Comparison of ENCODE assay signal across 8 cellular contexts in the genomic region with DNA sequence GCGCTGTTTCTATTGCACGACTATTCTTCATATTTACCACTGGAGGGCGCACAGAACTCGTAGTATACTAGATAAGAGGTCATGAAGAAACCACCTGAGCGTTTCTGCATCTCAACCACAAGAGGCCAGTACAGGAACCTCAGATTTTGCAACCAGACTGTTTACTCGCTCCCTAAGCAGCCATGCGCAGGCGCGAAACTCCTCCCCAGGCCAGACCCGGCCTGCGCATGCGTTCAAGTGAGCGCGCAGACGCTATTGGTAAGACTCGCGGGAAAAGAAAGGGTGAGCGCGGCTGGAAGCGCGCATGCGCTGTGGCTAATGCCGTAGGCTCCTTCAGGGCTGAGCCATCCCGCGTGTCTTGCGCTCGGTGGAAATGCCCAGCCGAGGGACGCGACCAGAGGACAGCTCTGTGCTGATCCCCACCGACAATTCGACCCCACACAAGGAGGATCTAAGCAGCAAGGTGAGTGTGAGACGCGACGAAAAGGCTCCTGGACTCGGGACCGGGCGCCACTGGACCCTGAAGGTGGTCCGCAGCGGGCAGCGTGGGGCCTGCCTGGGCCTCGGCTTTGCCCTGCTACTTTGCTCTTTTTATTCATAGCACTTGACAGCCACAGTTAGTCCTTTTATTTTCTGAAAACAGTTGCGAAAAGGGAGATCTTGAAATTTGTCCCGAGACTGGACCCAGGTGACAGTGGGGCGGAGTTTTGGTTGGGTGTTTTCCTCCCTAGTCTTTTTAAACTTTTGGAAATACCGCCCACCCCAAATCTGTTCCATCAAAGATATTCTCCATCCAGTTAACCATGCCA. TPM values are rescaled to one million over a fixed set of nuclear protein-coding genes. Genes with fewer than 3 reads are reported as not detected.
DNase-seq lines count a peak whose midpoint lies in the region; ATAC-seq and TF ChIP-seq lines count a peak whose summit lies in the region.

Gene ASNSD1, plus strand, starts transcription at position 312 of the 809 bp plus-strand sequence. CDS start 4,674 bp downstream, outside the sequence.

- H3K36me3 ChIP-seq in PC-3 (ENCODE audit: low read depth, low read length) (peaks cover 10% of the 10 kb centered on the region), esophagus (ENCODE audit: control insufficient read depth in 2 of 2, insufficient read depth in 2 of 2, low read length in 1 of 2) (no peaks in the 10 kb centered on the region), mucosa of stomach (ENCODE audit: control insufficient read depth, insufficient read depth, low read length) (no peaks in the 10 kb centered on the region)

- peaks cover 42% of the 10 kb centered on the region for H3K79me2 ChIP-seq in PC-3 (ENCODE audit: low read length)

- no peaks in the 10 kb centered on the region for H3K9me2 ChIP-seq in PC-3 (replicated peaks; ENCODE audit: low read length)

- H3K9me3 ChIP-seq in PC-3 (ENCODE audit: low read length), result no peaks in the 10 kb centered on the region
- no peaks in the 10 kb centered on the region for H3K9me3 ChIP-seq in esophagus (ENCODE audit: control insufficient read depth in 2 of 2, insufficient read depth in 1 of 2, low read depth in 1 of 2, low read length in 1 of 2)
- no peaks in the 10 kb centered on the region for H3K9me3 ChIP-seq in mucosa of stomach (ENCODE audit: control insufficient read depth, low read length)

- H4K20me1 ChIP-seq in PC-3 (ENCODE audit: low read length), result no peaks in the 10 kb centered on the region

- no peaks in the 10 kb centered on the region for H3K27me3 ChIP-seq in PC-3 (ENCODE audit: low read length)
- H3K27me3 ChIP-seq in esophagus (ENCODE audit: control insufficient read depth in 1 of 2, insufficient read depth in 2 of 2, low read length in 2 of 2), result no peaks in the 10 kb centered on the region
- no peaks in the 10 kb centered on the region for H3K27me3 ChIP-seq in mucosa of stomach (ENCODE audit: control insufficient read depth, insufficient read depth, low read length)

- H2AFZ ChIP-seq in PC-3 (ENCODE audit: low read length), result peak within 1 kb of the TSS; percentile 88

- WGBS in esophagus, 2 donors, result 1% methylated on average over 46 of the region's 46 CpGs

- H3K9ac ChIP-seq in PC-3 (ENCODE audit: low read length), result peak within 1 kb of the TSS; percentile 96
- peak within 1 kb of the TSS; percentile 98 for H3K9ac ChIP-seq in mucosa of stomach (ENCODE audit: low read length)

- DNase-seq in DMS79 (lab: John Stamatoyannopoulos, UW) (peak; percentile 99), PC-3 (peak; percentile 99)
- peak; percentile 99 for DNase-seq in Jurkat, Clone E6-1 (ENCODE audit: low read depth, low spot score)
- DNase-seq in activated T-cell treated with anti-CD3 and anti-CD28 coated beads, Interleukin-2, amount 50 U/mL, for 1 hour, result peak; percentile 97
- peak; percentile 97 for DNase-seq in stimulated activated CD8-positive, alpha-beta memory T cell treated with anti-CD3 and anti-CD28 coated beads, Interleukin-7, amount 100 ng/mL, for 1 hour (ENCODE audit: low read depth in 2 of 2)

- intact Hi-C loops in PC-3 (cut with micrococcal nuclease), result loop anchor here (1.0 to 5.0 kb wide), 5 partner anchors 13 to 409 kb away; partner anchors contain the start of genes ANKAR, ORMDL1, OSGEPL1 and PMS1

- TSS peak; percentile 77 for BruUV-seq in PC-3 (replicated peaks; lab: Mats Ljungman, UMichigan)

- POLR2A ChIA-PET in PC-3 (lab: Charles Lee; ENCODE audit: unreplicated experiment), result no interaction called here

- CTCF ChIA-PET in PC-3 (lab: Charles Lee), result interaction anchor here (0.6 to 1.4 kb wide), 12 partner anchors 13 to 451 kb away, joined by 3 to 11 read pairs (median 5); partner anchors contain the start of genes ANKAR and OSGEPL1

- ATAC-seq in GM21619 (IDR thresholded peaks at IDR 0.05; ENCODE audit: unreplicated experiment), result peak; percentile 94
- peak; percentile 89 for ATAC-seq in PC-3

- H3F3A ChIP-seq in PC-3 (ENCODE audit: low read length, unreplicated experiment), result no peaks in the 10 kb centered on the region

- H3K4me2 ChIP-seq in PC-3 (ENCODE audit: low read length), result peak within 1 kb of the TSS; percentile 89

- H3K4me1 ChIP-seq in PC-3 (ENCODE audit: insufficient read depth, low read length), result peaks cover 30% of the 10 kb centered on the region
- peaks cover 0 to 2% of the 10 kb centered on the region in 2 donors for H3K4me1 ChIP-seq in esophagus (ENCODE audit: control insufficient read depth in 2 of 2, insufficient read depth in 2 of 2, low read length in 1 of 2)
- H3K4me1 ChIP-seq in mucosa of stomach (ENCODE audit: control insufficient read depth, insufficient read depth, low read length), result peaks cover 15% of the 10 kb centered on the region

- peak within 1 kb of the TSS; percentile 99 for H3K4me3 ChIP-seq in Jurkat, Clone E6-1 (ENCODE audit: low read length)
- H3K4me3 ChIP-seq in PC-3 (ENCODE audit: low read length) (peak within 1 kb of the TSS; percentile 90), esophagus (ENCODE audit: low read depth in 1 of 2, low read length in 2 of 2) (peak within 1 kb of the TSS; percentile 85 to 94), mucosa of stomach (ENCODE audit: low read length) (peak within 1 kb of the TSS; percentile 62)

- peak; percentile 98 for TF ChIP-seq CTCF in PC-3 (conservative IDR thresholded peaks at IDR 0.05; ENCODE audit: low read depth, low read length)

- no peak within 1 kb of the TSS; the same call in 1 of the 2 replicates for H3K27ac ChIP-seq in PC-3 (ENCODE audit: low read length)
- peak within 1 kb of the TSS; percentile 83 to 93 for H3K27ac ChIP-seq in esophagus (ENCODE audit: low read depth in 2 of 2, low read length in 1 of 2)

RNA-seq across cellular contexts. Expression of gene ASNSD1, which starts in this region (rescaled TPM):
- 59.1 TPM for polyA plus RNA-seq in Jurkat, Clone E6-1 (2012; ENCODE audit: insufficient read depth, insufficient read length)
- 33.7 and 48.3 TPM in 2 replicates for total RNA-seq in PC-3 (2014; rRNA removed)
- polyA plus RNA-seq in esophagus, result 10 to 100 TPM; 18.5 to 19.3 TPM
